In genomic region chr19:12840091-12841079, GRCh38 we compare ENCODE assay signal across 8 cellular contexts. TPM values are rescaled to one million over a fixed set of nuclear protein-coding genes. Genes with fewer than 3 reads are reported as not detected.
DNase-seq lines count a peak whose midpoint lies in the region; ATAC-seq lines count a peak whose summit lies in the region.

No MANE protein-coding gene starts in this region.

- ATAC-seq in HG03565 (IDR thresholded peaks at IDR 0.05; ENCODE audit: unreplicated experiment) (no peak), GM18870 (IDR thresholded peaks at IDR 0.05; ENCODE audit: unreplicated experiment) (no peak)

- no CpG with 5 or more reads among the region's 43 CpGs for WGBS in iPS DF 6.9 (ENCODE audit: insufficient coverage, insufficient read length)

- no peaks in the 10 kb centered on the region; the same call in 1 of the 2 replicates for H3K4me1 ChIP-seq in iPS DF 6.9 (ENCODE audit: control insufficient read depth, insufficient read depth, low read length)

- H3K9me3 ChIP-seq in iPS DF 6.9 (ENCODE audit: control insufficient read depth, insufficient read depth, low read length) = no peaks in the 10 kb centered on the region

- no peaks in the 10 kb centered on the region for H3K36me3 ChIP-seq in iPS DF 6.9 (ENCODE audit: control insufficient read depth, insufficient read depth, low read length)

- no peaks in the 10 kb centered on the region for H3K27me3 ChIP-seq in iPS DF 6.9 (ENCODE audit: control insufficient read depth, insufficient read depth, low read length)

- DNase-seq in activated T-cell treated with anti-CD3 and anti-CD28 coated beads for 24 hours (ENCODE audit: low read depth) = peak; percentile 30
- DNase-seq in activated T-cell treated with anti-CD3 and anti-CD28 coated beads for 4 hours = no peak
- DNase-seq in NCI-H460 (ENCODE audit: extremely low read depth, low read depth) = peak; percentile 49
- DNase-seq in amniotic epithelial cell (ENCODE audit: low read depth) = peak; percentile 64
- peak; percentile 88 for DNase-seq in iPS DF 6.9 (ENCODE audit: low read depth, low spot score)
- DNase-seq in stimulated activated CD4-positive, alpha-beta T cell treated with anti-CD3 and anti-CD28 coated beads, Interleukin-12 subunit alpha, Interleukin-12 subunit beta, amount 100 ng/mL, for 48 hours (ENCODE audit: low read depth in 2 of 3, low spot score in 1 of 3) = peak; percentile 59 to 69 (median 66)

- H3K27ac ChIP-seq in iPS DF 6.9 (ENCODE audit: low read length) = no peak overlapping the region

- peak overlapping the region; percentile 31; the same call in 1 of the 2 replicates for H3K4me3 ChIP-seq in iPS DF 6.9 (ENCODE audit: low read length)

RNA-seq across cellular contexts. Expression of gene MAST1, which starts 2.1 kb away (rescaled TPM):
- total RNA-seq in NCI-H460 (2014; rRNA removed; shearing (Covaris generic)) = 1.7 TPM in 2 replicates
- 0.25 and 3.5 TPM in 2 replicates for polyA plus RNA-seq in NCI-H460 (2014; cell fraction: nucleus; rRNA removed)

RNA-seq across cellular contexts. Expression of gene RTBDN, which starts 6.0 kb away (rescaled TPM):
- total RNA-seq in NCI-H460 (2014; rRNA removed; shearing (Covaris generic)) = not detected in 2 replicates
- not detected in 2 replicates for polyA plus RNA-seq in NCI-H460 (2014; cell fraction: nucleus; rRNA removed)

RNA-seq across cellular contexts. Expression of gene RNASEH2A, which starts 34.0 kb away (rescaled TPM):
- 25.6 and 31.1 TPM in 2 replicates for total RNA-seq in NCI-H460 (2014; rRNA removed; shearing (Covaris generic))
- 28.9 and 33.4 TPM in 2 replicates for polyA plus RNA-seq in NCI-H460 (2014; cell fraction: nucleus; rRNA removed)

RNA-seq across cellular contexts. Expression of gene THSD8, which starts 38.5 kb away (rescaled TPM):
- total RNA-seq in NCI-H460 (2014; rRNA removed; shearing (Covaris generic)) = not detected in 2 replicates
- not detected in 2 replicates for polyA plus RNA-seq in NCI-H460 (2014; cell fraction: nucleus; rRNA removed)

RNA-seq across cellular contexts. Expression of gene PRDX2, which starts 38.8 kb away (rescaled TPM):
- 216 and 259 TPM in 2 replicates for total RNA-seq in NCI-H460 (2014; rRNA removed; shearing (Covaris generic))
- polyA plus RNA-seq in NCI-H460 (2014; cell fraction: nucleus; rRNA removed) = 220 and 248 TPM in 2 replicates
